Comparison of ENCODE assay signal across 8 cellular contexts in the genomic region with DNA sequence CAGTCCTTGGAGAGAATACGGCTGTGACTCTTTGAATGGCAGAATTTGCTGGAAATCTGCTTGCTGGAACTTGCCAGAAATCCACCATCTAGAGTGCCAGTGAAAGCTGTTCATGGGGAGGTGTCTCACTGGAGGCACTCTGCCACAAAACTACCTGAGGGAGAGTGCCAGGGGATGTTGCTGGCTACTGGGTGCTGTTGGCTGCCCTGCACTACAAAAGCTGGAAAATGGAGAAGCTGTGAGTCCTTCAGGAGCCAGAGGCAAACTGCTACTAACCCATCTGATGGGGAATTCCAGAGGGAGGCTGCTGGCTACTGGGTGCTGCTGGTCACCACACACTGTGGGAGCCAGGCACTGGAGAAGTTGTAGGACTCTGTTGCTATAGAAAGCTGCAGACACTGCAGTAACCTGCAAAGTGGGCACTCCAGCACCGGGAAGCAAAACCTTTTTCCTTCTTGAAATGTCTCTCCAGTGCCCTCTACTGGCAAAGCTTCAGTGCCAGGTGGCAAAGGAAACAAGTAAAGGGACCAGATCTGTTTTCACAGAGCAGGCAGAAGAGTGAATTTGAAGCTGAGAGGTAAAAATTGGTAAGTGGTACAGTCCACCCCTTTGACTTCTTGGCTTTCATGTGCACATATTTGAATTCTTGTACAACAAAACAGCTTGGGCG. TPM values are rescaled to one million over a fixed set of nuclear protein-coding genes. Genes with fewer than 3 reads are reported as not detected.
DNase-seq lines count a peak whose midpoint lies in the region; ATAC-seq, FAIRE-seq and TF ChIP-seq lines count a peak whose summit lies in the region.
"Had no signal": no experiment of that assay in that cellular context is flagged by ENCODE, and none has a peak within 500 bp of the region (broad histone marks: within the 10 kb centered on the region; RNA-seq: fewer than 3 reads in every experiment).

No MANE protein-coding gene starts in this region.

- BruUV-seq in K562 (replicated peaks; lab: Mats Ljungman, UMichigan): no TSS peak

- H3K4me1 ChIP-seq in K562 (replicated peaks in 1 of 2; ENCODE audit: control insufficient read depth in 2 of 2, insufficient read depth in 2 of 2, low read length in 2 of 2): no peaks in the 10 kb centered on the region

- no peaks in the 10 kb centered on the region for H3K36me3 Mint-ChIP-seq in T-helper 2 cell treated with Interferon-gamma antibody and Interleukin-4, amounts not matched to agents 5 μg/mL and 100 μg/mL, for 36 hours (ENCODE audit: low read depth)

- POLR2A ChIA-PET in K562 (lab: Yijun Ruan, JAX): interaction anchor here (0.6 to 0.9 kb wide), 3 partner anchors 24 to 284 kb away, joined by 3 read pairs; no protein-coding TSS in a partner anchor

- no peaks in the 10 kb centered on the region for H3K9me3 ChIP-seq in K562 (replicated peaks; ENCODE audit: control insufficient read depth, insufficient read depth, low read depth, low read length)

- ATAC-seq in K562 (peak; percentile 64), GM19467 (IDR thresholded peaks at IDR 0.05; ENCODE audit: unreplicated experiment) (no peak)

- CTCF ChIA-PET in K562 (lab: Yijun Ruan, JAX; ENCODE audit: low intra/inter-chr PET ratio): no interaction called here

- H3K27me3 Mint-ChIP-seq in T-helper 2 cell treated with Interferon-gamma antibody and Interleukin-4, amounts not matched to agents 5 μg/mL and 100 μg/mL, for 36 hours (ENCODE audit: low read depth): peaks cover 2% of the 10 kb centered on the region

- TF ChIP-seq RAD21 in K562 (CRISPR knock-in tag; conservative IDR thresholded peaks at IDR 0.05 in 1 of 2, IDR thresholded peaks at IDR 0.05 in 1 of 2): peak in 1 of 2 experiments; percentile 48; a peak in 2 of 4 replicates

- WGBS in K562 (ENCODE audit: insufficient coverage, low coverage, missing lambda C conversion rate): 0% methylated on average over 3 of the region's 3 CpGs

- FAIRE-seq in K562 (lab: Jason Lieb, UNC): peak; percentile 37
- FAIRE-seq: endometrium had no signal

- H3K36me3 ChIP-seq in K562 (ENCODE audit: control insufficient read depth, insufficient read depth, low read length): no peaks in the 10 kb centered on the region

- TF ChIP-seq CTCF in GM12873 (IDR thresholded peaks at IDR 0.05; ENCODE audit: insufficient read depth, low read depth, low read length, missing control alignments): peak; percentile 82
- TF ChIP-seq CTCF in K562 (IDR thresholded peaks at IDR 0.05 in 2 of 3, conservative IDR thresholded peaks at IDR 0.05 in 1 of 3; ENCODE audit: insufficient read depth in 2 of 3, low read depth in 1 of 3, low read length in 3 of 3): peak; percentile 55 to 59 (median 59)

- no peak for TF ChIP-seq EP300 in K562 (IDR thresholded peaks at IDR 0.05; ENCODE audit: low read length)

- intact Hi-C loops in K562 (cut with micrococcal nuclease): loop anchor here (5.0 kb wide), 1 partner anchor 165 kb away; no protein-coding TSS in a partner anchor

- H4K20me1 ChIP-seq in K562 (replicated peaks; ENCODE audit: control insufficient read depth, insufficient read depth, low read length): no peaks in the 10 kb centered on the region

- no peak overlapping the region for H3K27ac ChIP-seq in K562 (ENCODE audit: extremely low read depth, low read depth, low read length)

- no peak overlapping the region for H3K9ac ChIP-seq in K562 (ENCODE audit: insufficient read depth in 1 of 2, low read depth in 2 of 2, low read length in 2 of 2)

- no peaks in the 10 kb centered on the region for H3K4me1 Mint-ChIP-seq in T-helper 2 cell treated with Interferon-gamma antibody and Interleukin-4, amounts not matched to agents 5 μg/mL and 100 μg/mL, for 36 hours (ENCODE audit: low read depth)

- no peaks in the 10 kb centered on the region for H3K79me2 ChIP-seq in K562 (ENCODE audit: control insufficient read depth, insufficient read depth, low read length)

- no peak overlapping the region for H3K4me3 ChIP-seq in K562

- no peak overlapping the region for H3K4me3 Mint-ChIP-seq in T-helper 2 cell treated with Interferon-gamma antibody and Interleukin-4, amounts not matched to agents 5 μg/mL and 100 μg/mL, for 36 hours

- DNase-seq in NCI-H1436 treated with DMSO at 0.1 percent for 48 hours (lab: John Stamatoyannopoulos, UW) (peak; percentile 21), K562 (ENCODE audit: extremely low read depth in 1 of 4, low spot score in 3 of 4) (peak; percentile 10 to 59 (median 18)), islet precursor cell (peak; percentile 64)
- peak; percentile 8 for DNase-seq in T-helper 2 cell treated with Interferon-gamma antibody and Interleukin-4, amounts not matched to agents 5 μg/mL and 100 μg/mL, for 36 hours (ENCODE audit: low spot score)
- DNase-seq in stimulated activated CD4-positive, alpha-beta T cell treated with anti-CD3 and anti-CD28 coated beads, Interleukin-4, amount 100 ng/mL, for 1 hour: peak; percentile 24

- H3K4me2 ChIP-seq in K562 (ENCODE audit: insufficient read depth, low read length): no peak overlapping the region

- H3K9me1 ChIP-seq in K562 (ENCODE audit: control insufficient read depth, insufficient read depth, low read length): no peaks in the 10 kb centered on the region

- no peak overlapping the region for H3K27ac Mint-ChIP-seq in T-helper 2 cell treated with Interferon-gamma antibody and Interleukin-4, amounts not matched to agents 5 μg/mL and 100 μg/mL, for 36 hours

- in situ Hi-C loops in K562 (cut with MboI): no loop called here

- H3K9me3 Mint-ChIP-seq in T-helper 2 cell treated with Interferon-gamma antibody and Interleukin-4, amounts not matched to agents 5 μg/mL and 100 μg/mL, for 36 hours: no peaks in the 10 kb centered on the region

- no peak for TF ChIP-seq POLR2A in K562 (conservative IDR thresholded peaks at IDR 0.05)

- no peaks in the 10 kb centered on the region for H3K27me3 ChIP-seq in K562 (ENCODE audit: control insufficient read depth in 2 of 2, insufficient read depth in 2 of 2, low read length in 2 of 2)

- H2AFZ ChIP-seq in K562 (ENCODE audit: low read depth, low read length): no peak overlapping the region

RNA-seq across cellular contexts. Expression of a gene that starts 47.8 kb away (rescaled TPM):
- total RNA-seq in K562 (2011; cell fraction: chromatin; rRNA removed; ENCODE audit: low replicate concordance): 12.0 and 30.8 TPM in 2 replicates
- 46.3 and 49.7 TPM in 2 replicates for total RNA-seq in K562 (2011; cell fraction: nucleolus; rRNA removed)
- total RNA-seq in K562 (2011; cell fraction: nucleoplasm; rRNA removed): 35.0 and 39.5 TPM in 2 replicates
- 197 and 227 TPM in 2 replicates for total RNA-seq in K562 (2014; rRNA removed)
- 105 and 146 TPM in 2 replicates for total RNA-seq in K562 (2014; rRNA removed; fragmentation: Illumina TruSeq; extraction: Trizol)
- 169 and 171 TPM in 2 replicates for total RNA-seq in K562 (2015; rRNA removed; fragmentation: Illumina TruSeq; extraction: Trizol)
- 202 and 205 TPM in 2 replicates for total RNA-seq in K562 (2021)
- polyA plus RNA-seq in K562 (2011; rRNA removed): 187 and 209 TPM in 2 replicates
- 264 and 402 TPM in 2 replicates for polyA plus RNA-seq in K562 (2011; cell fraction: cytosol; rRNA removed)
- polyA plus RNA-seq in K562 (2011; cell fraction: nucleus; rRNA removed): 82.9 and 102 TPM in 2 replicates
- 157 and 231 TPM in 2 replicates for polyA plus RNA-seq in K562 (2012)
- 221 and 258 TPM in 2 replicates for polyA plus RNA-seq in K562 (2014; fragmentation: Illumina TruSeq; extraction: Trizol)
- polyA plus RNA-seq in K562 (2014; fragmentation: Nextera tagmentation; extraction: Ambion mirVana): 10 to 100 TPM; 45.3 to 67.9 TPM
- polyA plus RNA-seq in K562 (2014; rRNA removed): 186 and 219 TPM in 2 replicates
- 128 and 192 TPM in 2 replicates for polyA minus RNA-seq in K562 (2011; rRNA and poly(A)+ RNA removed)
- polyA minus RNA-seq in K562 (2011; cell fraction: cytosol; rRNA and poly(A)+ RNA removed): 66.0 and 75.1 TPM in 2 replicates
- polyA minus RNA-seq in K562 (2011; cell fraction: nucleus; rRNA and poly(A)+ RNA removed): 12.8 and 15.1 TPM in 2 replicates

RNA-seq across cellular contexts. Expression of a gene that starts 59.3 kb away (rescaled TPM):
- 0.35 and 0.74 TPM in 2 replicates for total RNA-seq in K562 (2011; cell fraction: chromatin; rRNA removed; ENCODE audit: low replicate concordance)
- not detected in 2 replicates for total RNA-seq in K562 (2011; cell fraction: nucleolus; rRNA removed)
- 0.51 and 0.99 TPM in 2 replicates for total RNA-seq in K562 (2011; cell fraction: nucleoplasm; rRNA removed)
- 0.18 and 0.61 TPM in 2 replicates for total RNA-seq in K562 (2014; rRNA removed)
- 0.32 and 0.44 TPM in 2 replicates for total RNA-seq in K562 (2014; rRNA removed; fragmentation: Illumina TruSeq; extraction: Trizol)
- total RNA-seq in K562 (2015; rRNA removed; fragmentation: Illumina TruSeq; extraction: Trizol): 0.38 and 0.47 TPM in 2 replicates
- 0.20 and 0.51 TPM in 2 replicates for total RNA-seq in K562 (2021)
- polyA plus RNA-seq in K562 (2011; rRNA removed): 0.15 and 0.17 TPM in 2 replicates
- polyA plus RNA-seq in K562 (2011; cell fraction: cytosol; rRNA removed): 0.15 and 0.22 TPM in 2 replicates
- polyA plus RNA-seq in K562 (2011; cell fraction: nucleus; rRNA removed): 0.51 and 1.2 TPM in 2 replicates
- polyA plus RNA-seq in K562 (2012): 0.65 and 0.73 TPM in 2 replicates
- 0.48 and 0.50 TPM in 2 replicates for polyA plus RNA-seq in K562 (2014; fragmentation: Illumina TruSeq; extraction: Trizol)
- under 1 TPM; 0.07 to 0.49 TPM for polyA plus RNA-seq in K562 (2014; fragmentation: Nextera tagmentation; extraction: Ambion mirVana)
- polyA plus RNA-seq in K562 (2014; rRNA removed): 0.23 and 0.51 TPM in 2 replicates
- polyA minus RNA-seq in K562 (2011; rRNA and poly(A)+ RNA removed): 0.21 and 0.35 TPM in 2 replicates
- polyA minus RNA-seq in K562 (2011; cell fraction: cytosol; rRNA and poly(A)+ RNA removed): not detected in 2 replicates
- 0.22 TPM in 1 of 2 replicates, not detected in the other for polyA minus RNA-seq in K562 (2011; cell fraction: nucleus; rRNA and poly(A)+ RNA removed)

RNA-seq across cellular contexts. Expression of a gene that starts 59.5 kb away (rescaled TPM):
- total RNA-seq in K562 (2011; cell fraction: chromatin; rRNA removed; ENCODE audit: low replicate concordance): 87.6 and 153 TPM in 2 replicates
- total RNA-seq in K562 (2011; cell fraction: nucleolus; rRNA removed): 39.2 and 54.7 TPM in 2 replicates
- total RNA-seq in K562 (2011; cell fraction: nucleoplasm; rRNA removed): 73.0 and 90.5 TPM in 2 replicates
- total RNA-seq in K562 (2014; rRNA removed) (55.6 and 71.0 TPM in 2 replicates), K562 (2014; rRNA removed; fragmentation: Illumina TruSeq; extraction: Trizol) (72.9 and 93.0 TPM in 2 replicates), K562 (2015; rRNA removed; fragmentation: Illumina TruSeq; extraction: Trizol) (63.8 and 70.1 TPM in 2 replicates), K562 (2021) (110 and 126 TPM in 2 replicates)
- polyA plus RNA-seq in K562 (2011; rRNA removed) (61.3 and 71.2 TPM in 2 replicates), K562 (2014; fragmentation: Illumina TruSeq; extraction: Trizol) (125 and 126 TPM in 2 replicates), K562 (2014; fragmentation: Nextera tagmentation; extraction: Ambion mirVana) (10 to 100 TPM; 28.5 to 43.6 TPM), K562 (2014; rRNA removed) (80.6 and 82.8 TPM in 2 replicates)
- polyA plus RNA-seq in K562 (2011; cell fraction: cytosol; rRNA removed): 36.8 and 57.9 TPM in 2 replicates
- polyA plus RNA-seq in K562 (2011; cell fraction: nucleus; rRNA removed): 70.3 and 89.4 TPM in 2 replicates
- 72.7 and 94.5 TPM in 2 replicates for polyA plus RNA-seq in K562 (2012)
- polyA minus RNA-seq in K562 (2011; rRNA and poly(A)+ RNA removed): 149 and 164 TPM in 2 replicates
- 82.7 and 109 TPM in 2 replicates for polyA minus RNA-seq in K562 (2011; cell fraction: cytosol; rRNA and poly(A)+ RNA removed)
- polyA minus RNA-seq in K562 (2011; cell fraction: nucleus; rRNA and poly(A)+ RNA removed): 31.1 and 50.1 TPM in 2 replicates

Comparison
In these comparisons a context has a peak if more than half of its experiments do, and no peak if none do; other contexts are left out.
1. DNase-seq: peak in every context shown above with its lines; median percentile 64 in islet precursor cell; 24 in stimulated activated CD4-positive, alpha-beta T cell treated with anti-CD3 and anti-CD28 coated beads, Interleukin-4, amount 100 ng/mL, for 1 hour; 21 in NCI-H1436 treated with DMSO at 0.1 percent for 48 hours; 18 in K562; 8 in T-helper 2 cell treated with Interferon-gamma antibody and Interleukin-4, amounts not matched to agents 5 μg/mL and 100 μg/mL, for 36 hours.